Comparison of ENCODE assay signal across 1 cellular context in genomic region chr2:21386666-21387065, GRCh38.
"Had no signal": no experiment of that assay in that cellular context is flagged by ENCODE, and none has a peak within 500 bp of the region (broad histone marks: within the 10 kb centered on the region; RNA-seq: fewer than 3 reads in every experiment).

No MANE protein-coding gene starts in this region.

- H3K9me3 ChIP-seq: MG63 had no signal

- H3K4me3 ChIP-seq: MG63 had no signal

- H3K36me3 ChIP-seq: MG63 had no signal

- H3K27me3 ChIP-seq: MG63 had no signal
